8 cellular contexts compared by ENCODE assay signal in genomic region chr11:6259638-6260019, GRCh38. TPM values are rescaled to one million over a fixed set of nuclear protein-coding genes. Genes with fewer than 3 reads are reported as not detected.
DNase-seq lines count a peak whose midpoint lies in the region; ATAC-seq lines count a peak whose summit lies in the region.

Gene CCKBR, plus strand, starts transcription at chr11:6259838. Its CDS starts 91 bp downstream, at chr11:6259929.

- no peaks in the 10 kb centered on the region for H3K4me1 Mint-ChIP-seq in natural killer cell treated with Interleukin-12 subunit alpha and Interleukin-12 subunit beta and Interleukin-15 and Interleukin-18, amount 100 ng/mL, for 72 hours (ENCODE audit: low read depth in 2 of 2)

- H3K27me3 Mint-ChIP-seq in natural killer cell treated with Interleukin-12 subunit alpha and Interleukin-12 subunit beta and Interleukin-15 and Interleukin-18, amount 100 ng/mL, for 72 hours, result peaks cover 0 to 7% of the 10 kb centered on the region in 2 donors

- in situ Hi-C loops in G401 (cut with HindIII; ENCODE audit: low sequenced_read_pairs), result no loop called here

- peaks cover 13% of the 10 kb centered on the region for H3K4me1 ChIP-seq in effector memory CD4-positive, alpha-beta T cell (ENCODE audit: control insufficient read depth, insufficient read depth, low read length, poor library complexity, severe bottlenecking)

- H3K27ac ChIP-seq in effector memory CD4-positive, alpha-beta T cell (ENCODE audit: insufficient read depth, low read length, poor library complexity, severe bottlenecking), result no peak within 1 kb of the TSS

- H3K9me3 Mint-ChIP-seq in natural killer cell treated with Interleukin-12 subunit alpha and Interleukin-12 subunit beta and Interleukin-15 and Interleukin-18, amount 100 ng/mL, for 72 hours, result no peaks in the 10 kb centered on the region

- DNase-seq in G401 (ENCODE audit: low spot score), result peak; percentile 58
- peak in 3 of 5 donors; percentile 24 to 25 (median 25) for DNase-seq in T-helper 1 cell
- peak; percentile 8 to 15 (median 15) for DNase-seq in effector memory CD4-positive, alpha-beta T cell
- DNase-seq in natural killer cell treated with Interleukin-12 subunit alpha and Interleukin-12 subunit beta and Interleukin-15 and Interleukin-18, amount 100 ng/mL, for 72 hours (ENCODE audit: low spot score), result no peak
- no peak for DNase-seq in HuH-7.5 (ENCODE audit: low spot score)
- no peak for DNase-seq in DMS114 treated with DMSO at 0.1 percent for 48 hours (lab: John Stamatoyannopoulos, UW; ENCODE audit: unreplicated experiment)
- no peak for DNase-seq in NCI-H1092 treated with DMSO at 0.1 percent for 48 hours (lab: John Stamatoyannopoulos, UW)
- no peak for DNase-seq in NOMO-1 (lab: John Stamatoyannopoulos, UW; ENCODE audit: unreplicated experiment in 2 of 2)

- no peaks in the 10 kb centered on the region for H3K36me3 Mint-ChIP-seq in natural killer cell treated with Interleukin-12 subunit alpha and Interleukin-12 subunit beta and Interleukin-15 and Interleukin-18, amount 100 ng/mL, for 72 hours

- ATAC-seq in natural killer cell treated with Interleukin-12 subunit alpha and Interleukin-12 subunit beta and Interleukin-15 and Interleukin-18, amount 100 ng/mL, for 72 hours, result peak; percentile 53 to 67

- H3K36me3 ChIP-seq in effector memory CD4-positive, alpha-beta T cell (ENCODE audit: control insufficient read depth, insufficient read depth, low read length), result no peaks in the 10 kb centered on the region

- H3K4me3 Mint-ChIP-seq in natural killer cell treated with Interleukin-12 subunit alpha and Interleukin-12 subunit beta and Interleukin-15 and Interleukin-18, amount 100 ng/mL, for 72 hours, result peak within 1 kb of the TSS; percentile 35

- no peaks in the 10 kb centered on the region for H3K9me3 ChIP-seq in effector memory CD4-positive, alpha-beta T cell (ENCODE audit: control insufficient read depth, low read length)

- H3K27me3 ChIP-seq in effector memory CD4-positive, alpha-beta T cell (replicated peaks; ENCODE audit: control insufficient read depth, insufficient read depth, low read length, poor library complexity, severe bottlenecking), result peaks cover 26% of the 10 kb centered on the region

- no peak within 1 kb of the TSS for H3K27ac Mint-ChIP-seq in natural killer cell treated with Interleukin-12 subunit alpha and Interleukin-12 subunit beta and Interleukin-15 and Interleukin-18, amount 100 ng/mL, for 72 hours

- H3K4me3 ChIP-seq in effector memory CD4-positive, alpha-beta T cell (ENCODE audit: insufficient read depth, low read depth, low read length, poor library complexity, severe bottlenecking), result peak within 1 kb of the TSS; percentile 58

RNA-seq across cellular contexts. Expression of gene CCKBR, which starts in this region (rescaled TPM):
- not detected in 2 replicates for total RNA-seq in G401 (2014; rRNA removed; shearing (Covaris generic))
- total RNA-seq in natural killer cell treated with Interleukin-12 subunit alpha and Interleukin-12 subunit beta and Interleukin-15 and Interleukin-18, amount 100 ng/mL, for 72 hours, result not detected

Comparison
In these comparisons a context has a peak if more than half of its experiments do, and no peak if none do; other contexts are left out.
1. Peak in DNase-seq in G401; RNA of the gene not detected or under 1 TPM.
2. Peak in ATAC-seq in natural killer cell treated with Interleukin-12 subunit alpha and Interleukin-12 subunit beta and Interleukin-15 and Interleukin-18, amount 100 ng/mL, for 72 hours; RNA of the gene not detected or under 1 TPM.
3. DNase-seq: peak in T-helper 1 cell (3 of 5) and effector memory CD4-positive, alpha-beta T cell (3 of 3); none in natural killer cell treated with Interleukin-12 subunit alpha and Interleukin-12 subunit beta and Interleukin-15 and Interleukin-18, amount 100 ng/mL, for 72 hours (single experiment), HuH-7.5 (single experiment), DMS114 treated with DMSO at 0.1 percent for 48 hours (single experiment), NCI-H1092 treated with DMSO at 0.1 percent for 48 hours (single experiment) and NOMO-1 (0 of 2).